21 cellular contexts compared by ENCODE assay signal in the genomic region with DNA sequence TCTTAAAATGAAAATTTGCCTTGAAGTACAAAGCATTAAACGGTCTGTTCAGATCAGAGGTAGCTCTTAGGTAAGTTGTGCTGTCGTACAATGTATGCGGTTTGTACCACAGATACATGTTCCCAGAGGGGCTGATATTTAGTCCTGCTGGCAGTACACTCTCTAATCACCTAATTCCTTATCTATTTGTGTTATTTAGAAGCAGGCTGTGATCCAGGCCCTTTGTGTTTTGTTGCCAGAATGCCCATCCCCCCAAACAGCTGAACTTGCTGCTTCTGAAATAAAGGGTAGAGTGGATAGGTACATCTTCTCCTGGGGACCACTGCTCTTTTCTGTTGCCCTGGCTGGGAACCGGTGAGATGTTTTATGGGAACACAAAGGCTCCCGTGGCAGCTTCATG.
"Had no signal": no experiment of that assay in that cellular context is flagged by ENCODE, and none has a peak within 500 bp of the region (broad histone marks: within the 10 kb centered on the region; RNA-seq: fewer than 3 reads in every experiment).

No MANE protein-coding gene starts in this region.

- H3K27ac ChIP-seq: esophagus squamous epithelium, neural progenitor cell, parathyroid adenoma, psoas muscle, suprapubic skin, tibial nerve had no signal

- H3K9me3 ChIP-seq: esophagus squamous epithelium, psoas muscle, suprapubic skin, tibial nerve had no signal

- ATAC-seq: activated CD8-positive, alpha-beta T cell treated with anti-CD3 and anti-CD28 coated beads for 36 hours; activated naive CD8-positive, alpha-beta T cell treated with anti-CD3 and anti-CD28 coated beads, Interleukin-2, amount 50 U/mL, for 24 hours; activated T-cell treated with anti-CD3 and anti-CD28 coated beads, Interleukin-2, amount 50 U/mL, for 4 hours; activated T-helper 17 cell treated with anti-CD3 and anti-CD28 coated beads, Interleukin-2, amount 50 U/mL, for 72 hours; naive thymus-derived CD8-positive, alpha-beta T cell; stimulated activated naive B cell treated with anti-CD40 and anti-IgM and Interleukin-4, amounts not matched to agents 10 μg/mL and 1 μg/mL and 100 μg/mL, for 72 hours had no signal

- H3K4me1 ChIP-seq: esophagus squamous epithelium, psoas muscle, suprapubic skin had no signal

- H3K36me3 ChIP-seq: neural progenitor cell had no signal

- H3K27me3 ChIP-seq: esophagus squamous epithelium, neural progenitor cell, suprapubic skin, tibial nerve had no signal

- H3K4me3 ChIP-seq: esophagus squamous epithelium, neural progenitor cell, psoas muscle, suprapubic skin, tibial nerve had no signal

- H3K4me2 ChIP-seq: neural progenitor cell had no signal

- H3K9ac ChIP-seq: neural progenitor cell, parathyroid adenoma had no signal

- DNase-seq: activated B cell treated with CpG ODN at 0.5 μM for 24 hours; activated CD4-positive, alpha-beta T cell treated with anti-CD3 and anti-CD28 coated beads, Interleukin-2, amount 50 U/mL, for 1 hour; activated CD8-positive, alpha-beta T cell treated with anti-CD3 and anti-CD28 coated beads for 36 hours; activated naive CD8-positive, alpha-beta T cell treated with anti-CD3 and anti-CD28 coated beads, Interleukin-2, amount 50 U/mL, for 24 hours; activated T-cell treated with anti-CD3 and anti-CD28 coated beads, Interleukin-2, amount 50 U/mL, for 4 hours; amygdala; esophagus squamous epithelium; foreskin melanocyte; midbrain; naive thymus-derived CD8-positive, alpha-beta T cell; occipital lobe; psoas muscle; stimulated activated CD4-positive, alpha-beta T cell treated with anti-CD3 and anti-CD28 coated beads, Interleukin-15, amount 100 ng/mL, for 24 hours; stimulated activated CD4-positive, alpha-beta T cell treated with anti-CD3 and anti-CD28 coated beads, Interleukin-2, amount 100 ng/mL, for 24 hours; stimulated activated naive B cell treated with anti-CD40 and anti-IgM and Interleukin-4, amounts not matched to agents 10 μg/mL and 1 μg/mL and 100 μg/mL, for 72 hours; T-helper 2 cell had no signal
